In genomic region chr2:174680221-174680620, GRCh38 we compare ENCODE assay signal across 17 cellular contexts.
DNase-seq lines count a peak whose midpoint lies in the region; ATAC-seq and TF ChIP-seq lines count a peak whose summit lies in the region.
"Had no signal": no experiment of that assay in that cellular context is flagged by ENCODE, and none has a peak within 500 bp of the region (broad histone marks: within the 10 kb centered on the region; RNA-seq: fewer than 3 reads in every experiment).

No MANE protein-coding gene starts in this region.

- H3K4me1 ChIP-seq in CD4-positive, CD25-positive, alpha-beta regulatory T cell (ENCODE audit: control insufficient read depth, insufficient read depth, low read length, poor library complexity, severe bottlenecking): peaks cover 20% of the 10 kb centered on the region
- H3K4me1 ChIP-seq in CD8-positive, alpha-beta T cell (ENCODE audit: insufficient read depth, low read length): peaks cover 45% of the 10 kb centered on the region
- H3K4me1 ChIP-seq in naive thymus-derived CD4-positive, alpha-beta T cell (ENCODE audit: control insufficient read depth in 2 of 2, insufficient read depth in 2 of 2, low read length in 2 of 2): peaks cover 15 to 24% of the 10 kb centered on the region in 2 donors
- H3K4me1 ChIP-seq in gastrocnemius medialis: peaks cover 5% of the 10 kb centered on the region in 2 donors
- H3K4me1 ChIP-seq: colonic mucosa, prostate gland had no signal

- no peak for TF ChIP-seq POLR2A in gastrocnemius medialis (IDR thresholded peaks at IDR 0.05)

- H3K4me3 Mint-ChIP-seq in CD4-positive, CD25-positive, alpha-beta regulatory T cell: peak overlapping the region; percentile 24 to 95 (median 91)
- H3K4me3 Mint-ChIP-seq in CD8-positive, alpha-beta T cell: peak overlapping the region; percentile 91
- H3K4me3 Mint-ChIP-seq in activated T-helper 17 cell treated with anti-CD3 and anti-CD28 coated beads, Interleukin-2, amount 50 U/mL, for 72 hours: peak overlapping the region; percentile 67
- H3K4me3 Mint-ChIP-seq in naive thymus-derived CD4-positive, alpha-beta T cell: peak overlapping the region; percentile 79 to 96 (median 90)

- DNase-seq in CD4-positive, CD25-positive, alpha-beta regulatory T cell: no peak
- DNase-seq in CD8-positive, alpha-beta T cell: peak in 1 of 7 experiments; percentile 21
- DNase-seq in naive thymus-derived CD4-positive, alpha-beta T cell: peak in 1 of 9 donors; percentile 17
- DNase-seq in gastrocnemius medialis (no peak), NCI-H524 treated with DMSO at 0.1 percent for 48 hours (lab: John Stamatoyannopoulos, UW) (no peak)
- DNase-seq: amygdala, C1 segment of cervical spinal cord, colonic mucosa, H9, heart left ventricle, kidney glomerular epithelial cell, midbrain, SHP77 had no signal

- ATAC-seq in CD4-positive, CD25-positive, alpha-beta regulatory T cell (ENCODE audit: low read depth in 2 of 2): no peak
- no peak for ATAC-seq in CD8-positive, alpha-beta T cell
- ATAC-seq in activated T-helper 17 cell treated with anti-CD3 and anti-CD28 coated beads, Interleukin-2, amount 50 U/mL, for 72 hours (replicated peaks): no peak
- no peak for ATAC-seq in naive thymus-derived CD4-positive, alpha-beta T cell
- no peak for ATAC-seq in GM18867 (IDR thresholded peaks at IDR 0.05; ENCODE audit: unreplicated experiment)
- no peak for ATAC-seq in gastrocnemius medialis
- ATAC-seq: esophagus mucosa, heart left ventricle had no signal

- in situ Hi-C loops in gastrocnemius medialis (cut with MboI; ENCODE audit: low sequenced_read_pairs in 4 of 4): loop anchor here in 1 of 4 donors (25.0 kb wide), 1 partner anchor 218 kb away; no protein-coding TSS in a partner anchor

- no peak for TF ChIP-seq CTCF in CD8-positive, alpha-beta T cell (IDR thresholded peaks at IDR 0.05)
- no peak for TF ChIP-seq CTCF in gastrocnemius medialis (IDR thresholded peaks at IDR 0.05 in 4 of 5, conservative IDR thresholded peaks at IDR 0.05 in 1 of 5)

- H3K4me3 ChIP-seq in CD4-positive, CD25-positive, alpha-beta regulatory T cell (ENCODE audit: low read depth, low read length): peak overlapping the region; percentile 7
- H3K4me3 ChIP-seq in CD8-positive, alpha-beta T cell (ENCODE audit: low read depth, low read length): no peak overlapping the region
- no peak overlapping the region for H3K4me3 ChIP-seq in naive thymus-derived CD4-positive, alpha-beta T cell (ENCODE audit: low read length)
- no peak overlapping the region for H3K4me3 ChIP-seq in gastrocnemius medialis
- H3K4me3 ChIP-seq: colonic mucosa, prostate gland had no signal

- CTCF ChIA-PET in CD8-positive, alpha-beta T cell (lab: Charles Lee): interaction anchor here (0.8 to 2.4 kb wide), 4 partner anchors 9 to 217 kb away, joined by 3 to 6 read pairs (median 4); no protein-coding TSS in a partner anchor
- CTCF ChIA-PET in naive thymus-derived CD4-positive, alpha-beta T cell (lab: Charles Lee): interaction anchor here (1.7 kb wide), 1 partner anchor 13 kb away, joined by 8 read pairs; no protein-coding TSS in a partner anchor

- H3K27ac ChIP-seq in CD4-positive, CD25-positive, alpha-beta regulatory T cell (ENCODE audit: insufficient read depth, low read length, poor library complexity, severe bottlenecking): no peak overlapping the region
- no peak overlapping the region for H3K27ac ChIP-seq in CD8-positive, alpha-beta T cell (ENCODE audit: low read depth, low read length)
- peak overlapping the region; percentile 88 for H3K27ac ChIP-seq in naive thymus-derived CD4-positive, alpha-beta T cell (ENCODE audit: low read depth, low read length)
- H3K27ac ChIP-seq in gastrocnemius medialis: no peak overlapping the region
- H3K27ac ChIP-seq: colonic mucosa, heart left ventricle, prostate gland had no signal

- intact Hi-C loops in CD8-positive, alpha-beta T cell (cut with DNase I, micrococcal nuclease): loop anchor here in 1 of 2 experiments (5.0 kb wide), 1 partner anchor 88 kb away; no protein-coding TSS in a partner anchor
- intact Hi-C loops in naive thymus-derived CD4-positive, alpha-beta T cell (cut with micrococcal nuclease): loop anchor here (5.0 to 10.0 kb wide), 5 partner anchors 283 to 1275 kb away; partner anchors contain the start of genes ATF2 (in 1 of the 2) and SCRN3 (in 1 of the 2)
- intact Hi-C loops in gastrocnemius medialis (cut with DNase I; ENCODE audit: low total_unique reads): loop anchor here (10.0 kb wide), 1 partner anchor 75 kb away; no protein-coding TSS in a partner anchor

- no peaks in the 10 kb centered on the region for H3K9me3 ChIP-seq in CD4-positive, CD25-positive, alpha-beta regulatory T cell (ENCODE audit: control insufficient read depth in 2 of 2, low read length in 2 of 2)
- H3K9me3 ChIP-seq in CD8-positive, alpha-beta T cell (ENCODE audit: low read length): no peaks in the 10 kb centered on the region
- no peaks in the 10 kb centered on the region for H3K9me3 ChIP-seq in naive thymus-derived CD4-positive, alpha-beta T cell (ENCODE audit: control insufficient read depth in 2 of 3, low read length in 3 of 3)
- H3K9me3 ChIP-seq in gastrocnemius medialis: no peaks in the 10 kb centered on the region
- H3K9me3 ChIP-seq: colonic mucosa, heart left ventricle, prostate gland had no signal

- peak overlapping the region; percentile 79 to 93 (median 85) for H3K27ac Mint-ChIP-seq in CD4-positive, CD25-positive, alpha-beta regulatory T cell
- peak overlapping the region; percentile 92 for H3K27ac Mint-ChIP-seq in CD8-positive, alpha-beta T cell
- peak overlapping the region; percentile 7 for H3K27ac Mint-ChIP-seq in activated T-helper 17 cell treated with anti-CD3 and anti-CD28 coated beads, Interleukin-2, amount 50 U/mL, for 72 hours
- peak overlapping the region; percentile 40 to 95 (median 85) for H3K27ac Mint-ChIP-seq in naive thymus-derived CD4-positive, alpha-beta T cell
- H3K27ac Mint-ChIP-seq: H9 had no signal

- H3K36me3 Mint-ChIP-seq in CD4-positive, CD25-positive, alpha-beta regulatory T cell: peaks cover 2% of the 10 kb centered on the region
- H3K36me3 Mint-ChIP-seq in CD8-positive, alpha-beta T cell: no peaks in the 10 kb centered on the region
- H3K36me3 Mint-ChIP-seq in activated T-helper 17 cell treated with anti-CD3 and anti-CD28 coated beads, Interleukin-2, amount 50 U/mL, for 72 hours (ENCODE audit: low read depth): peaks cover 41% of the 10 kb centered on the region
- H3K36me3 Mint-ChIP-seq in naive thymus-derived CD4-positive, alpha-beta T cell: peaks cover 0 to 19% (median 0%) of the 10 kb centered on the region in 5 donors

- peaks cover 5% of the 10 kb centered on the region for H3K27me3 Mint-ChIP-seq in CD4-positive, CD25-positive, alpha-beta regulatory T cell
- no peaks in the 10 kb centered on the region for H3K27me3 Mint-ChIP-seq in CD8-positive, alpha-beta T cell (ENCODE audit: low read depth)
- H3K27me3 Mint-ChIP-seq in activated T-helper 17 cell treated with anti-CD3 and anti-CD28 coated beads, Interleukin-2, amount 50 U/mL, for 72 hours: no peaks in the 10 kb centered on the region
- no peaks in the 10 kb centered on the region for H3K27me3 Mint-ChIP-seq in naive thymus-derived CD4-positive, alpha-beta T cell

- H3K27me3 ChIP-seq in CD4-positive, CD25-positive, alpha-beta regulatory T cell (ENCODE audit: control insufficient read depth, insufficient read depth, low read length): no peaks in the 10 kb centered on the region
- H3K27me3 ChIP-seq in CD8-positive, alpha-beta T cell (ENCODE audit: insufficient read depth, low read length): no peaks in the 10 kb centered on the region
- H3K27me3 ChIP-seq in naive thymus-derived CD4-positive, alpha-beta T cell (ENCODE audit: control insufficient read depth in 2 of 2, insufficient read depth in 2 of 2, low read length in 2 of 2): no peaks in the 10 kb centered on the region
- H3K27me3 ChIP-seq in gastrocnemius medialis: peaks cover 0 to 18% (median 15%) of the 10 kb centered on the region in 3 donors
- H3K27me3 ChIP-seq: heart left ventricle had no signal

- H3K36me3 ChIP-seq in CD4-positive, CD25-positive, alpha-beta regulatory T cell (ENCODE audit: control insufficient read depth, insufficient read depth, low read length): no peaks in the 10 kb centered on the region
- H3K36me3 ChIP-seq in CD8-positive, alpha-beta T cell (ENCODE audit: insufficient read depth, low read length): no peaks in the 10 kb centered on the region
- H3K36me3 ChIP-seq in naive thymus-derived CD4-positive, alpha-beta T cell (ENCODE audit: control insufficient read depth in 2 of 3, insufficient read depth in 3 of 3, low read length in 3 of 3): peaks cover 0 to 5% (median 0%) of the 10 kb centered on the region in 3 experiments
- no peaks in the 10 kb centered on the region for H3K36me3 ChIP-seq in gastrocnemius medialis
- H3K36me3 ChIP-seq: colonic mucosa, prostate gland had no signal

- H3K9me3 Mint-ChIP-seq in CD4-positive, CD25-positive, alpha-beta regulatory T cell: no peaks in the 10 kb centered on the region
- H3K9me3 Mint-ChIP-seq in CD8-positive, alpha-beta T cell: no peaks in the 10 kb centered on the region
- no peaks in the 10 kb centered on the region for H3K9me3 Mint-ChIP-seq in activated T-helper 17 cell treated with anti-CD3 and anti-CD28 coated beads, Interleukin-2, amount 50 U/mL, for 72 hours
- no peaks in the 10 kb centered on the region for H3K9me3 Mint-ChIP-seq in naive thymus-derived CD4-positive, alpha-beta T cell
- H3K9me3 Mint-ChIP-seq: H9 had no signal

- peaks cover 33 to 73% (median 44%) of the 10 kb centered on the region in 4 donors for H3K4me1 Mint-ChIP-seq in CD4-positive, CD25-positive, alpha-beta regulatory T cell
- peaks cover 65% of the 10 kb centered on the region for H3K4me1 Mint-ChIP-seq in CD8-positive, alpha-beta T cell (ENCODE audit: low read depth)
- peaks cover 31% of the 10 kb centered on the region for H3K4me1 Mint-ChIP-seq in activated T-helper 17 cell treated with anti-CD3 and anti-CD28 coated beads, Interleukin-2, amount 50 U/mL, for 72 hours
- peaks cover 42 to 78% (median 70%) of the 10 kb centered on the region in 7 donors for H3K4me1 Mint-ChIP-seq in naive thymus-derived CD4-positive, alpha-beta T cell

- POLR2A ChIA-PET in CD8-positive, alpha-beta T cell (lab: Charles Lee): interaction anchor here (0.8 to 1.6 kb wide), 2 partner anchors 13 to 16 kb away, joined by 4 to 6 read pairs; no protein-coding TSS in a partner anchor
- POLR2A ChIA-PET in naive thymus-derived CD4-positive, alpha-beta T cell (lab: Charles Lee): interaction anchor here (0.9 to 5.0 kb wide), 7 partner anchors 47 to 102 kb away, joined by 3 to 62 read pairs (median 3); partner anchors contain the start of gene WIPF1

Comparison
In these comparisons a context has a peak if more than half of its experiments do, and no peak if none do; other contexts are left out.
1. H3K27ac Mint-ChIP-seq: peak in every context shown above with its lines; median percentile 92 in CD8-positive, alpha-beta T cell; 85 in CD4-positive, CD25-positive, alpha-beta regulatory T cell; 85 in naive thymus-derived CD4-positive, alpha-beta T cell; 7 in activated T-helper 17 cell treated with anti-CD3 and anti-CD28 coated beads, Interleukin-2, amount 50 U/mL, for 72 hours.